Comparison of ENCODE assay signal across 8 cellular contexts in genomic region chr5:123545506-123545905, GRCh38. TPM values are rescaled to one million over a fixed set of nuclear protein-coding genes. Genes with fewer than 3 reads are reported as not detected.
DNase-seq lines count a peak whose midpoint lies in the region; ATAC-seq, FAIRE-seq and TF ChIP-seq lines count a peak whose summit lies in the region.

No MANE protein-coding gene starts in this region.

- no peak overlapping the region for H3K27ac Mint-ChIP-seq in activated T-cell treated with anti-CD3 and anti-CD28 coated beads, Interleukin-2, amount 50 U/mL, for 24 hours

- DNase-seq in activated T-cell treated with anti-CD3 and anti-CD28 coated beads, Interleukin-2, amount 50 U/mL, for 1 hour, result peak; percentile 29
- DNase-seq in activated T-cell treated with anti-CD3 and anti-CD28 coated beads, Interleukin-2, amount 50 U/mL, for 24 hours, result no peak
- peak; percentile 32 for DNase-seq in OCI-M1 (lab: John Stamatoyannopoulos, UW)
- DNase-seq in epithelial cell of esophagus (ENCODE audit: low read depth), result peak; percentile 24
- DNase-seq in small intestine, result peak; percentile 42
- no peak for DNase-seq in ecto neural progenitor cell (ENCODE audit: low spot score)

- H3K4me1 ChIP-seq in small intestine (ENCODE audit: control insufficient read depth in 2 of 2, insufficient read depth in 1 of 2, low read depth in 1 of 2, low read length in 1 of 2), result peaks cover 0 to 2% of the 10 kb centered on the region in 2 donors

- peak; percentile 19 for FAIRE-seq in small intestine (lab: Jason Lieb, UNC)

- ATAC-seq in HG03460 (IDR thresholded peaks at IDR 0.05; ENCODE audit: unreplicated experiment) (no peak), HG02938 (IDR thresholded peaks at IDR 0.05; ENCODE audit: unreplicated experiment) (no peak)

- H3K4me3 ChIP-seq in epithelial cell of esophagus (ENCODE audit: low read length) (no peak overlapping the region), small intestine (ENCODE audit: low read depth in 1 of 2, low read length in 2 of 2) (no peak overlapping the region)

- TF ChIP-seq CTCF in epithelial cell of esophagus (IDR thresholded peaks at IDR 0.05; ENCODE audit: insufficient read depth, low read depth, low read length, missing control alignments), result peak; percentile 54

- no peak overlapping the region for H3K4me3 Mint-ChIP-seq in activated T-cell treated with anti-CD3 and anti-CD28 coated beads, Interleukin-2, amount 50 U/mL, for 24 hours

- WGBS in small intestine, 3 donors, result 66 to 88% (median 77%) methylated on average over 7 of the region's 7 CpGs

- H3K36me3 ChIP-seq in small intestine (ENCODE audit: control insufficient read depth in 2 of 2, insufficient read depth in 2 of 2, low read length in 2 of 2), result no peaks in the 10 kb centered on the region

- no peaks in the 10 kb centered on the region for H3K27me3 Mint-ChIP-seq in activated T-cell treated with anti-CD3 and anti-CD28 coated beads, Interleukin-2, amount 50 U/mL, for 24 hours

- H3K36me3 Mint-ChIP-seq in activated T-cell treated with anti-CD3 and anti-CD28 coated beads, Interleukin-2, amount 50 U/mL, for 24 hours (ENCODE audit: low read depth), result peaks cover 30% of the 10 kb centered on the region

- H3K9me3 Mint-ChIP-seq in activated T-cell treated with anti-CD3 and anti-CD28 coated beads, Interleukin-2, amount 50 U/mL, for 24 hours, result no peaks in the 10 kb centered on the region

- peaks cover 70% of the 10 kb centered on the region for H3K4me1 Mint-ChIP-seq in activated T-cell treated with anti-CD3 and anti-CD28 coated beads, Interleukin-2, amount 50 U/mL, for 24 hours (ENCODE audit: low read depth)

- no peaks in the 10 kb centered on the region for H3K27me3 ChIP-seq in small intestine (ENCODE audit: control insufficient read depth in 2 of 2, insufficient read depth in 2 of 2, low read length in 2 of 2)

- H3K27ac ChIP-seq in small intestine (ENCODE audit: low read depth in 1 of 2, low read length in 1 of 2), result no peak overlapping the region

- H3K9me3 ChIP-seq in small intestine (ENCODE audit: control insufficient read depth, low read depth), result no peaks in the 10 kb centered on the region

RNA-seq across cellular contexts. Expression of gene CSNK1G3, which starts 33.5 kb away (rescaled TPM):
- 10 to 100 TPM; 16.7 to 21.5 (median 18.9) TPM for polyA plus RNA-seq in small intestine

Comparison
In these comparisons a context has a peak if more than half of its experiments do, and no peak if none do; other contexts are left out.
1. DNase-seq: peak in activated T-cell treated with anti-CD3 and anti-CD28 coated beads, Interleukin-2, amount 50 U/mL, for 1 hour (single experiment), OCI-M1 (single experiment), epithelial cell of esophagus (single experiment) and small intestine (single experiment); none in activated T-cell treated with anti-CD3 and anti-CD28 coated beads, Interleukin-2, amount 50 U/mL, for 24 hours (single experiment) and ecto neural progenitor cell (single experiment).